In genomic region chr16:11783319-11784047, GRCh38 we compare ENCODE assay signal across 8 cellular contexts. TPM values are rescaled to one million over a fixed set of nuclear protein-coding genes. Genes with fewer than 3 reads are reported as not detected.
A peak's percentile ranks its signal among the peaks of the same experiment; 100 is the strongest.
DNase-seq lines count a peak whose midpoint lies in the region; ATAC-seq and TF ChIP-seq lines count a peak whose summit lies in the region.

No MANE protein-coding gene starts in this region.

- no peaks in the 10 kb centered on the region for H3K27me3 Mint-ChIP-seq in nephron progenitor cell (ENCODE audit: low read depth, poor library complexity)

- DNase-seq in activated naive CD4-positive, alpha-beta T cell treated with Interleukin-2 at 50 U/mL for 16 hours, result peak; percentile 44
- no peak for DNase-seq in activated naive CD4-positive, alpha-beta T cell (lab: John Stamatoyannopoulos, UW)
- DNase-seq in dorsolateral prefrontal cortex (no peak), nephron progenitor cell (no peak), HUDEP-2 (lab: John Stamatoyannopoulos, UW; ENCODE audit: unreplicated experiment in 76 of 76) (no peak), NCI-H446 treated with DMSO at 0.1 percent for 48 hours (lab: John Stamatoyannopoulos, UW) (no peak)

- peak; percentile 37 for ATAC-seq in HG03097 (IDR thresholded peaks at IDR 0.05; ENCODE audit: low FRiP score, unreplicated experiment)

- peak overlapping the region; percentile 78 for H3K27ac Mint-ChIP-seq in nephron progenitor cell

- TF ChIP-seq CTCF in VCaP (conservative IDR thresholded peaks at IDR 0.05), result no peak
- TF ChIP-seq CTCF in dorsolateral prefrontal cortex (IDR thresholded peaks at IDR 0.05 in 54 of 56, conservative IDR thresholded peaks at IDR 0.05 in 2 of 56; ENCODE audit: low read depth in 1 of 56, partially characterized antibody in 56 of 56), result no peak
- TF ChIP-seq CTCF in nephron progenitor cell (IDR thresholded peaks at IDR 0.05), result no peak

- peaks cover 34% of the 10 kb centered on the region for H3K36me3 Mint-ChIP-seq in nephron progenitor cell (ENCODE audit: low read depth)

- no peak overlapping the region for H3K4me3 Mint-ChIP-seq in nephron progenitor cell

- H3K4me3 ChIP-seq in dorsolateral prefrontal cortex, result peak overlapping the region in 20 of 59 donors; percentile 0 to 38 (median 18)

- peaks cover 28% of the 10 kb centered on the region for H3K4me1 Mint-ChIP-seq in nephron progenitor cell

- no peaks in the 10 kb centered on the region for H3K9me3 Mint-ChIP-seq in nephron progenitor cell

- no peaks in the 10 kb centered on the region for H3K27me3 ChIP-seq in dorsolateral prefrontal cortex

- intact Hi-C loops in dorsolateral prefrontal cortex (cut with DNase I), result loop anchor here (5.0 kb wide), 1 partner anchor 41 kb away; the partner anchor contains the start of gene TXNDC11 (in 2 of the 2)

- H3K27ac ChIP-seq in VCaP (peak overlapping the region; percentile 65), dorsolateral prefrontal cortex (peak overlapping the region in 56 of 59 donors; percentile 16 to 87 (median 72))

RNA-seq across cellular contexts. Expression of gene ZC3H7A, which starts 13.6 kb away (rescaled TPM):
- total RNA-seq in dorsolateral prefrontal cortex, result 10 to 100 TPM; 40.0 to 83.3 (median 56.8) TPM

RNA-seq across cellular contexts. Expression of gene TXNDC11, which starts 40.8 kb away (rescaled TPM):
- total RNA-seq in dorsolateral prefrontal cortex, result 10 to 100 TPM; 16.0 to 38.5 (median 26.0) TPM
